ENCODE assay signal across 22 cellular contexts in the genomic region with DNA sequence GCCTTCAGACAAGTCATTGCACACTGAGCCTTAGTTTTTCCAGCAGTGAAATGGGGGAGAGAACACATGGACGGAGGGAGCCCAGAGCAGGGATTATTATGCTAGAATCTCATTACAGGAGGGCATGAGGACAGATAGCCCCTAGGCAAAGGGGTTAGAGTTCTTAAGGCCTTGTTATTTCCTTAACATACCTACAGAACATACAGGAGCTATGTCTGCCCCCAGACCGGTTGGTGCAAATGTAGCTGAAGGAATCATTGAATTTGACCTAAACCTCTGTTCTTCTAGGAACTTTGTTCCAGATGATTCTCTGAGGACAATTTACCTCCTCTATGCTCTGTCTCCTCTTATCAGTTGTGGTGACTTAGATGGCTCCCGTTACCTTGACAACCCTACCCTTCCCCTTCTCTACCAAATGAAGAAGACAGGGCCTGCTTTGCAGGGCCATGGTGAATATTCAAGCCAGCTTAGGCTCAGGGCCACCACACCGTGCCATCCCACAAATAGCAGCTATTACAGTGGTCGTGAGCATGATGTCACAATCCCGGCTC.
DNase-seq lines count a peak whose midpoint lies in the region; ATAC-seq, FAIRE-seq and TF ChIP-seq lines count a peak whose summit lies in the region.
"Had no signal": no experiment of that assay in that cellular context is flagged by ENCODE, and none has a peak within 500 bp of the region (broad histone marks: within the 10 kb centered on the region; RNA-seq: fewer than 3 reads in every experiment).

No MANE protein-coding gene starts in this region.

- H3K27me3 ChIP-seq in GM23338 (ENCODE audit: insufficient read depth): no peaks in the 10 kb centered on the region
- peaks cover 0 to 8% of the 10 kb centered on the region in 2 experiments; a peak in 1 of 5 replicates for H3K27me3 ChIP-seq in K562 (ENCODE audit: control insufficient read depth in 2 of 2, insufficient read depth in 2 of 2, low read length in 2 of 2)
- H3K27me3 ChIP-seq in neural cell (ENCODE audit: insufficient read depth, low read depth, low read length): no peaks in the 10 kb centered on the region
- peaks cover 18% of the 10 kb centered on the region for H3K27me3 ChIP-seq in hepatocyte
- H3K27me3 ChIP-seq: BLaER1 had no signal

- in situ Hi-C loops in K562 (cut with MboI): no loop called here

- H3F3A ChIP-seq in GM23338 (replicated peaks; ENCODE audit: low read depth): 0 out of 2 replicates have a peak, but pooled peaks cover 6% of the 10 kb centered on the region
- no peaks in the 10 kb centered on the region for H3F3A ChIP-seq in neural cell (ENCODE audit: insufficient read depth, low read length, poor library complexity, severe bottlenecking)

- H3K27me3 Mint-ChIP-seq in GM23338 (ENCODE audit: insufficient read depth, low read depth, poor library complexity): peaks cover 7% of the 10 kb centered on the region
- peaks cover 51% of the 10 kb centered on the region for H3K27me3 Mint-ChIP-seq in T-helper 17 cell
- H3K27me3 Mint-ChIP-seq: CD4-positive, CD25-positive, alpha-beta regulatory T cell had no signal

- DNase-seq in GM23338 (ENCODE audit: low spot score) (no peak), K562 (ENCODE audit: extremely low read depth in 1 of 4, low spot score in 3 of 4) (no peak), T-helper 17 cell (no peak), hepatocyte (ENCODE audit: low spot score) (no peak)
- DNase-seq in activated CD4-positive, alpha-beta T cell treated with anti-CD3 and anti-CD28 coated beads for 1 hour: no peak
- DNase-seq: Caco-2; CD4-positive, CD25-positive, alpha-beta regulatory T cell; CD8-positive, alpha-beta T cell; DMS153; DND-41; GM23248; HFFc6 had no signal

- H3K4me1 Mint-ChIP-seq in GM23338 (peaks cover 37% of the 10 kb centered on the region), T-helper 17 cell (no peaks in the 10 kb centered on the region)
- H3K4me1 Mint-ChIP-seq: B cell; CD4-positive, CD25-positive, alpha-beta regulatory T cell had no signal

- H3K4me2 ChIP-seq in GM23338: no peak overlapping the region; the same call in 1 of the 2 replicates
- H3K4me2 ChIP-seq in K562 (ENCODE audit: insufficient read depth, low read length): no peak overlapping the region
- no peak overlapping the region for H3K4me2 ChIP-seq in neural cell (ENCODE audit: low read length)
- no peak overlapping the region for H3K4me2 ChIP-seq in hepatocyte
- H3K4me2 ChIP-seq: BLaER1 had no signal

- no TSS peak for BruUV-seq in K562 (replicated peaks; lab: Mats Ljungman, UMichigan)

- no peaks in the 10 kb centered on the region for H3K36me3 ChIP-seq in GM23338 (ENCODE audit: insufficient read depth)
- H3K36me3 ChIP-seq in K562 (ENCODE audit: control insufficient read depth, insufficient read depth, low read length): no peaks in the 10 kb centered on the region
- H3K36me3 ChIP-seq in neural cell (ENCODE audit: insufficient read depth, low read length): no peaks in the 10 kb centered on the region
- H3K36me3 ChIP-seq in hepatocyte (replicated peaks; ENCODE audit: insufficient read depth, low read depth): no peaks in the 10 kb centered on the region
- H3K36me3 ChIP-seq: BLaER1, HAP-1 had no signal

- WGBS in K562 (ENCODE audit: insufficient coverage, low coverage, missing lambda C conversion rate): 0% methylated on average over 6 of the region's 6 CpGs
- 72% methylated on average over 6 of the region's 6 CpGs for WGBS in hepatocyte (ENCODE audit: low lambda C conversion rate, missing lambda C conversion rate)

- H3K9me2 ChIP-seq in GM23338 (ENCODE audit: insufficient read depth): peaks cover 8% of the 10 kb centered on the region; the same call in 1 of the 2 replicates
- no peaks in the 10 kb centered on the region for H3K9me2 ChIP-seq in neural cell (ENCODE audit: insufficient read depth, low read length)
- no peaks in the 10 kb centered on the region for H3K9me2 ChIP-seq in hepatocyte (replicated peaks; ENCODE audit: insufficient read depth)

- no peak overlapping the region for H3K9ac ChIP-seq in K562 (ENCODE audit: insufficient read depth in 1 of 2, low read depth in 2 of 2, low read length in 2 of 2)
- H3K9ac ChIP-seq in neural cell (ENCODE audit: low read length): no peak overlapping the region
- H3K9ac ChIP-seq: BLaER1, GM23248 had no signal

- H3K9me1 ChIP-seq in K562 (ENCODE audit: control insufficient read depth, insufficient read depth, low read length): no peaks in the 10 kb centered on the region

- intact Hi-C loops in K562 (cut with micrococcal nuclease): no loop called here

- no peak for TF ChIP-seq CTCF in GM23338 (conservative IDR thresholded peaks at IDR 0.05; ENCODE audit: low read depth in 2 of 2)
- TF ChIP-seq CTCF in K562 (IDR thresholded peaks at IDR 0.05 in 2 of 3, conservative IDR thresholded peaks at IDR 0.05 in 1 of 3; ENCODE audit: insufficient read depth in 2 of 3, low read depth in 1 of 3, low read length in 3 of 3): no peak
- TF ChIP-seq CTCF in neural cell (IDR thresholded peaks at IDR 0.05; ENCODE audit: poor library complexity, severe bottlenecking): no peak
- TF ChIP-seq CTCF in hepatocyte (IDR thresholded peaks at IDR 0.05; ENCODE audit: poor library complexity): no peak

- H3K9me3 ChIP-seq in K562 (replicated peaks; ENCODE audit: control insufficient read depth, insufficient read depth, low read depth, low read length) (no peaks in the 10 kb centered on the region), neural cell (ENCODE audit: low read length) (no peaks in the 10 kb centered on the region), T-helper 17 cell (ENCODE audit: control insufficient read depth, low read length, poor library complexity, severe bottlenecking) (no peaks in the 10 kb centered on the region), hepatocyte (ENCODE audit: low read depth) (no peaks in the 10 kb centered on the region)
- H3K9me3 ChIP-seq: BLaER1, Caco-2, HAP-1 had no signal

- no peaks in the 10 kb centered on the region for H3K79me2 ChIP-seq in GM23338 (replicated peaks; ENCODE audit: insufficient read depth)
- H3K79me2 ChIP-seq in K562 (ENCODE audit: control insufficient read depth, insufficient read depth, low read length): no peaks in the 10 kb centered on the region
- H3K79me2 ChIP-seq in neural cell (replicated peaks; ENCODE audit: insufficient read depth, low read length): no peaks in the 10 kb centered on the region
- H3K79me2 ChIP-seq in hepatocyte: no peaks in the 10 kb centered on the region

- no peak for TF ChIP-seq POLR2A in K562 (conservative IDR thresholded peaks at IDR 0.05)

- H2AFZ ChIP-seq in GM23338 (no peak overlapping the region), K562 (ENCODE audit: low read depth, low read length) (no peak overlapping the region), neural cell (ENCODE audit: low read depth, low read length) (no peak overlapping the region), hepatocyte (no peak overlapping the region)
- H2AFZ ChIP-seq: GM23248 had no signal

- H3K4me3 ChIP-seq in GM23338 (no peak overlapping the region), K562 (no peak overlapping the region), neural cell (ENCODE audit: low read length) (no peak overlapping the region), hepatocyte (no peak overlapping the region)
- H3K4me3 ChIP-seq: BLaER1, GM23248, HAP-1 had no signal

- FAIRE-seq in K562 (lab: Jason Lieb, UNC): no peak
- FAIRE-seq: A204.1, G401.6, GM12892, H54 had no signal

- H4K20me1 ChIP-seq in GM23338 (replicated peaks; ENCODE audit: insufficient read depth) (no peaks in the 10 kb centered on the region), K562 (replicated peaks; ENCODE audit: control insufficient read depth, insufficient read depth, low read length) (peaks cover 8% of the 10 kb centered on the region; the same call in 1 of the 2 replicates), neural cell (ENCODE audit: insufficient read depth) (no peaks in the 10 kb centered on the region), hepatocyte (ENCODE audit: insufficient read depth, poor library complexity, severe bottlenecking) (no peaks in the 10 kb centered on the region)
- H4K20me1 ChIP-seq: BLaER1 had no signal

- no peak overlapping the region for H3K4me3 Mint-ChIP-seq in GM23338
- H3K4me3 Mint-ChIP-seq in T-helper 17 cell: no peak overlapping the region
- H3K4me3 Mint-ChIP-seq: B cell; CD4-positive, CD25-positive, alpha-beta regulatory T cell; CD8-positive, alpha-beta T cell; HFFc6 had no signal

- TF ChIP-seq RAD21 in K562 (CRISPR knock-in tag; conservative IDR thresholded peaks at IDR 0.05 in 1 of 2, IDR thresholded peaks at IDR 0.05 in 1 of 2): no peak
- no peak for TF ChIP-seq RAD21 in neural cell (conservative IDR thresholded peaks at IDR 0.05)

- ATAC-seq in GM23338 (no peak), K562 (no peak), T-helper 17 cell (no peak)
- ATAC-seq: CD8-positive, alpha-beta T cell had no signal

- H3K27ac Mint-ChIP-seq in GM23338 (no peak overlapping the region), T-helper 17 cell (no peak overlapping the region)
- H3K27ac Mint-ChIP-seq: B cell; CD4-positive, CD25-positive, alpha-beta regulatory T cell; CD8-positive, alpha-beta T cell; HFFc6 had no signal

- H3K36me3 Mint-ChIP-seq in GM23338 (ENCODE audit: low read depth): peaks cover 7% of the 10 kb centered on the region; the same call in 2 of the 3 replicates
- H3K36me3 Mint-ChIP-seq in T-helper 17 cell (ENCODE audit: low read depth): no peaks in the 10 kb centered on the region
- H3K36me3 Mint-ChIP-seq: CD4-positive, CD25-positive, alpha-beta regulatory T cell; CD8-positive, alpha-beta T cell had no signal

- 0 out of 2 replicates have a peak overlapping the region, but pooled peaks have one; percentile 77 for H3K27ac ChIP-seq in GM23338 (ENCODE audit: low read depth)
- no peak overlapping the region for H3K27ac ChIP-seq in K562 (ENCODE audit: extremely low read depth, low read depth, low read length)
- peak overlapping the region; percentile 54 for H3K27ac ChIP-seq in neural cell (ENCODE audit: low read length)
- H3K27ac ChIP-seq in hepatocyte: no peak overlapping the region
- H3K27ac ChIP-seq: 22Rv1, BLaER1, C4-2B, GM23248 had no signal

- H3K4me1 ChIP-seq in GM23338 (ENCODE audit: insufficient read depth) (peaks cover 30% of the 10 kb centered on the region), K562 (replicated peaks in 1 of 2; ENCODE audit: control insufficient read depth in 2 of 2, insufficient read depth in 2 of 2, low read length in 2 of 2) (no peaks in the 10 kb centered on the region), hepatocyte (ENCODE audit: insufficient read depth) (no peaks in the 10 kb centered on the region)
- H3K4me1 ChIP-seq: BLaER1, Caco-2, HAP-1 had no signal

- POLR2A ChIA-PET in K562 (lab: Yijun Ruan, JAX): no interaction called here

- peaks cover under 1% of the 10 kb centered on the region; the same call in 2 of the 3 replicates for H3K9me3 Mint-ChIP-seq in GM23338
- H3K9me3 Mint-ChIP-seq: CD4-positive, CD25-positive, alpha-beta regulatory T cell; CD8-positive, alpha-beta T cell had no signal

- TF ChIP-seq EP300 in K562 (IDR thresholded peaks at IDR 0.05; ENCODE audit: low read length) (no peak), neural cell (conservative IDR thresholded peaks at IDR 0.05; ENCODE audit: poor library complexity, severe bottlenecking) (no peak)

- CTCF ChIA-PET in K562 (lab: Yijun Ruan, JAX; ENCODE audit: low intra/inter-chr PET ratio): no interaction called here

TF ChIP-seq in GM23338, 12 proteins besides CTCF, POLR2A, EP300 and RAD21 (continues in another document):
- TF ChIP-seq EZH2 (IDR thresholded peaks at IDR 0.05; ENCODE audit: low read depth, unreplicated experiment): no peak

TF ChIP-seq in neural cell, 6 proteins besides CTCF, POLR2A, EP300 and RAD21 (continues in another document):
- TF ChIP-seq POLR2AphosphoS5 (IDR thresholded peaks at IDR 0.05): no peak

Comparison
In these comparisons a context has a peak if more than half of its experiments do, and no peak if none do; other contexts are left out.
1. H3K27ac ChIP-seq: peak in GM23338 (single experiment) and neural cell (single experiment); none in K562 (single experiment) and hepatocyte (single experiment).